ENCODE assay signal across 20 cellular contexts in genomic region chr17:41532947-41533570, GRCh38. TPM values are rescaled to one million over a fixed set of nuclear protein-coding genes. Genes with fewer than 3 reads are reported as not detected.
DNase-seq lines count a peak whose midpoint lies in the region; ATAC-seq and TF ChIP-seq lines count a peak whose summit lies in the region.
"Had no signal": no experiment of that assay in that cellular context is flagged by ENCODE, and none has a peak within 500 bp of the region (broad histone marks: within the 10 kb centered on the region; RNA-seq: fewer than 3 reads in every experiment).

No MANE protein-coding gene starts in this region.

- intact Hi-C loops in Panc1 (cut with micrococcal nuclease; ENCODE audit: unreplicated experiment) (no loop called here), lower lobe of right lung (cut with DNase I) (no loop called here), CD14-positive monocyte (cut with micrococcal nuclease) (no loop called here)

- H3K27me3 Mint-ChIP-seq in type B pancreatic cell (peaks cover 24% of the 10 kb centered on the region), CD14-positive monocyte (ENCODE audit: low read depth in 3 of 3) (peaks cover 41 to 76% (median 56%) of the 10 kb centered on the region in 3 donors)

- H3K4me3 Mint-ChIP-seq in type B pancreatic cell = no peak overlapping the region
- no peak overlapping the region for H3K4me3 Mint-ChIP-seq in CD14-positive monocyte
- H3K4me3 Mint-ChIP-seq: CD8-positive, alpha-beta memory T cell had no signal

- TF ChIP-seq CTCF in Panc1 (IDR thresholded peaks at IDR 0.05) (no peak), lower lobe of right lung (IDR thresholded peaks at IDR 0.05) (no peak), type B pancreatic cell (conservative IDR thresholded peaks at IDR 0.05) (no peak), CD14-positive monocyte (IDR thresholded peaks at IDR 0.05) (no peak)

- no peaks in the 10 kb centered on the region for H3K9me3 ChIP-seq in Panc1 (ENCODE audit: control insufficient read depth, insufficient read depth, low read depth, low read length)
- H3K9me3 ChIP-seq in lower lobe of right lung = no peaks in the 10 kb centered on the region
- H3K9me3 ChIP-seq: SJCRH30 had no signal

- CTCF ChIA-PET in Panc1 (lab: Charles Lee) = interaction anchor here (1.4 kb wide), 1 partner anchor 16 kb away, joined by 10 read pairs; no protein-coding TSS in a partner anchor

- POLR2A ChIA-PET in Panc1 (lab: Charles Lee) = interaction anchor here (1.2 kb wide), 1 partner anchor 156 kb away, joined by 3 read pairs; the partner anchor contains the start of gene EIF1

- H3K4me3 ChIP-seq in Panc1 (ENCODE audit: low read depth in 2 of 2, low read length in 2 of 2) = no peak overlapping the region
- H3K4me3 ChIP-seq in lower lobe of right lung = no peak overlapping the region
- H3K4me3 ChIP-seq: BLaER1, SJCRH30 had no signal

- H3K36me3 ChIP-seq in Panc1 (ENCODE audit: control insufficient read depth, insufficient read depth, low read length) (no peaks in the 10 kb centered on the region), lower lobe of right lung (no peaks in the 10 kb centered on the region)
- H3K36me3 ChIP-seq: BLaER1, SJCRH30 had no signal

- in situ Hi-C loops in Panc1 (cut with HindIII; ENCODE audit: low pct_unique_long_range_greater_than_20kb, low sequenced_read_pairs) = loop anchor here (25.0 kb wide), 1 partner anchor 104 kb away; no protein-coding TSS in a partner anchor

- H3K27ac Mint-ChIP-seq in type B pancreatic cell (peak overlapping the region; percentile 64), CD14-positive monocyte (peak overlapping the region in 2 of 7 donors; percentile 24 to 68)

- H3K9me3 Mint-ChIP-seq in type B pancreatic cell (no peaks in the 10 kb centered on the region), CD14-positive monocyte (peaks cover 0 to 12% (median 5%) of the 10 kb centered on the region in 7 donors)

- H3K36me3 Mint-ChIP-seq in type B pancreatic cell (no peaks in the 10 kb centered on the region), CD14-positive monocyte (peaks cover 2 to 3% of the 10 kb centered on the region in 2 donors)
- H3K36me3 Mint-ChIP-seq: CD8-positive, alpha-beta memory T cell had no signal

- BruUV-seq in Panc1 (replicated peaks; lab: Mats Ljungman, UMichigan) = no TSS peak

- peaks cover 34% of the 10 kb centered on the region for H3K4me1 Mint-ChIP-seq in type B pancreatic cell (ENCODE audit: unreplicated experiment)
- peaks cover 10% of the 10 kb centered on the region for H3K4me1 Mint-ChIP-seq in CD14-positive monocyte

- ATAC-seq in Panc1 = no peak
- peak; percentile 11 to 15 for ATAC-seq in lower lobe of right lung

- H3K4me1 ChIP-seq in Panc1 (ENCODE audit: control insufficient read depth, insufficient read depth, low read length) (peaks cover 66% of the 10 kb centered on the region), lower lobe of right lung (peaks cover 8% of the 10 kb centered on the region)
- H3K4me1 ChIP-seq: BLaER1, SJCRH30 had no signal

- peak; percentile 16 for DNase-seq in DMS79 treated with DMSO at 0.1 percent for 48 hours (lab: John Stamatoyannopoulos, UW)
- no peak for DNase-seq in DMS79 (lab: John Stamatoyannopoulos, UW)
- no peak for DNase-seq in Panc1 (ENCODE audit: low read depth, low spot score)
- peak; percentile 76 for DNase-seq in lower lobe of right lung
- DNase-seq in type B pancreatic cell (ENCODE audit: extremely low spot score, unreplicated experiment) = no peak
- DNase-seq in NOMO-1 (lab: John Stamatoyannopoulos, UW; ENCODE audit: unreplicated experiment in 2 of 2) = no peak
- no peak for DNase-seq in CD14-positive monocyte (ENCODE audit: low spot score)
- DNase-seq in NCI-H1694 treated with DMSO at 0.1 percent for 48 hours (lab: John Stamatoyannopoulos, UW) = no peak
- DNase-seq: CD8-positive, alpha-beta memory T cell; H7; MV-4-11; NCI-H1417 treated with DMSO at 0.1 percent for 48 hours; NCI-H2081; NCI-H226; NCI-H526; OCI-M1; SJCRH30 had no signal

- peak overlapping the region; percentile 96; the same call in 1 of the 2 replicates for H3K27ac ChIP-seq in Panc1 (ENCODE audit: low read length)
- H3K27ac ChIP-seq in lower lobe of right lung = peak overlapping the region; percentile 49
- H3K27ac ChIP-seq: BLaER1, SJCRH30 had no signal

- H3K27me3 ChIP-seq in Panc1 (ENCODE audit: control insufficient read depth, insufficient read depth, low read length) (no peaks in the 10 kb centered on the region), lower lobe of right lung (ENCODE audit: low read depth) (peaks cover 28% of the 10 kb centered on the region)
- H3K27me3 ChIP-seq: SJCRH30 had no signal

RNA-seq across cellular contexts. Expression of gene KRT19, which starts 5.0 kb away (rescaled TPM):
- total RNA-seq in Panc1 (2021; ENCODE audit: unreplicated experiment) (2,383 TPM), lower lobe of right lung (212 TPM), type B pancreatic cell (ENCODE audit: low replicate concordance) (750 and 2,036 TPM in 2 replicates)
- 2,812 TPM for polyA plus RNA-seq in Panc1 (2012; ENCODE audit: insufficient read length)
- not detected for polyA plus RNA-seq in CD14-positive monocyte
- total RNA-seq: CD8-positive, alpha-beta memory T cell; SJCRH30 had no signal
- polyA plus RNA-seq: CD8-positive, alpha-beta memory T cell had no signal

RNA-seq across cellular contexts. Expression of gene KRT15, which starts 14.4 kb away (rescaled TPM):
- total RNA-seq in Panc1 (2021; ENCODE audit: unreplicated experiment) (70.4 TPM), lower lobe of right lung (9.0 TPM), type B pancreatic cell (ENCODE audit: low replicate concordance) (208 and 840 TPM in 2 replicates)
- polyA plus RNA-seq in Panc1 (2012; ENCODE audit: insufficient read length) = 88.0 TPM
- polyA plus RNA-seq in CD14-positive monocyte = not detected
- total RNA-seq: CD8-positive, alpha-beta memory T cell had no signal
- polyA plus RNA-seq: CD8-positive, alpha-beta memory T cell had no signal

RNA-seq across cellular contexts. Expression of gene KRT13, which starts 27.6 kb away (rescaled TPM):
- total RNA-seq in Panc1 (2021; ENCODE audit: unreplicated experiment) (0.36 TPM), lower lobe of right lung (5.2 TPM), type B pancreatic cell (ENCODE audit: low replicate concordance) (869 and 1,618 TPM in 2 replicates)
- polyA plus RNA-seq in Panc1 (2012; ENCODE audit: insufficient read length) = 3.3 TPM
- not detected for polyA plus RNA-seq in CD14-positive monocyte
- total RNA-seq: CD8-positive, alpha-beta memory T cell; H7; HT1080 had no signal
- polyA plus RNA-seq: CD8-positive, alpha-beta memory T cell had no signal

RNA-seq across cellular contexts. Expression of gene KRT9, which starts 38.8 kb away (rescaled TPM):
- total RNA-seq in Panc1 (2021; ENCODE audit: unreplicated experiment) (not detected), lower lobe of right lung (not detected), type B pancreatic cell (ENCODE audit: low replicate concordance) (0.85 and 7.4 TPM in 2 replicates)
- not detected for polyA plus RNA-seq in Panc1 (2012; ENCODE audit: insufficient read length)
- polyA plus RNA-seq in CD14-positive monocyte = not detected
- total RNA-seq: A172; CD8-positive, alpha-beta memory T cell; H7; HT1080; SJCRH30 had no signal
- polyA plus RNA-seq: CD8-positive, alpha-beta memory T cell had no signal

RNA-seq across cellular contexts. Expression of gene KRT36, which starts 43.3 kb away (rescaled TPM):
- not detected for total RNA-seq in Panc1 (2021; ENCODE audit: unreplicated experiment)
- 0.18 TPM for polyA plus RNA-seq in Panc1 (2012; ENCODE audit: insufficient read length)
- total RNA-seq in lower lobe of right lung = not detected
- total RNA-seq in type B pancreatic cell (ENCODE audit: low replicate concordance) = 0.17 and 0.83 TPM in 2 replicates
- polyA plus RNA-seq in CD14-positive monocyte = under 1 TPM; 0.24 to 0.87 TPM
- total RNA-seq: A172; CD8-positive, alpha-beta memory T cell; H7; HT1080; SJCRH30 had no signal
- polyA plus RNA-seq: CD8-positive, alpha-beta memory T cell had no signal

Comparison
In these comparisons a context has a peak if more than half of its experiments do, and no peak if none do; other contexts are left out.
1. DNase-seq: peak in DMS79 treated with DMSO at 0.1 percent for 48 hours (single experiment) and lower lobe of right lung (single experiment); none in DMS79 (single experiment), Panc1 (single experiment), type B pancreatic cell (single experiment), NOMO-1 (0 of 2), CD14-positive monocyte (single experiment) and NCI-H1694 treated with DMSO at 0.1 percent for 48 hours (single experiment).
2. RNA of gene KRT13, which starts 27.6 kb away (total RNA-seq): 869 to 1,618 TPM in type B pancreatic cell; 5.2 TPM in lower lobe of right lung (single experiment) and 0.36 TPM in Panc1 (single experiment); every median in the first group is over 100 times any median in the second.